8 cellular contexts compared by ENCODE assay signal in genomic region chr14:20610002-20610765, GRCh38. TPM values are rescaled to one million over a fixed set of nuclear protein-coding genes. Genes with fewer than 3 reads are reported as not detected.
DNase-seq lines count a peak whose midpoint lies in the region; ATAC-seq, FAIRE-seq and TF ChIP-seq lines count a peak whose summit lies in the region.

No MANE protein-coding gene starts in this region.

- TF ChIP-seq CTCF in DND-41 (IDR thresholded peaks at IDR 0.05; ENCODE audit: borderline replicate concordance, extremely low read depth, low read length, poor library complexity, severe bottlenecking) = no peak

- peak; percentile 76 for DNase-seq in DND-41
- DNase-seq in Jurkat, Clone E6-1 (ENCODE audit: low read depth, low spot score) = peak; percentile 71
- DNase-seq in RCC 7860 (ENCODE audit: low spot score) = peak; percentile 79
- peak; percentile 62 for DNase-seq in activated T-helper 1 cell treated with anti-CD3 and anti-CD28 coated beads, Interleukin-12 subunit alpha, Interleukin-12 subunit beta, Interleukin-2, Interleukin-4 antibody, amounts not matched to agents 30 ng/mL and 10 ng/mL and 1 ng/mL, durations not matched to agents 14 hours and 24 hours and 36 hours (ENCODE audit: low spot score)
- DNase-seq in fibroblast of peridontal ligament (ENCODE audit: extremely low read depth) = peak; percentile 82
- peak; percentile 46 to 80 (median 72) for DNase-seq in naive thymus-derived CD4-positive, alpha-beta T cell

- H3K9me3 ChIP-seq in DND-41 (ENCODE audit: insufficient read depth, low read length, severe bottlenecking) = no peaks in the 10 kb centered on the region
- H3K9me3 ChIP-seq in naive thymus-derived CD4-positive, alpha-beta T cell (ENCODE audit: control insufficient read depth in 2 of 3, low read length in 3 of 3) = no peaks in the 10 kb centered on the region

- H2AFZ ChIP-seq in DND-41 (ENCODE audit: low read depth, low read length) = peak overlapping the region; percentile 80

- peak overlapping the region; percentile 53 for H3K9ac ChIP-seq in DND-41 (ENCODE audit: low read depth, low read length)

- FAIRE-seq in RCC 7860 (lab: Jason Lieb, UNC) = no peak

- H3K79me2 ChIP-seq in DND-41 (ENCODE audit: insufficient read depth, low read length) = no peaks in the 10 kb centered on the region

- H3K9me3 Mint-ChIP-seq in activated T-helper 1 cell treated with anti-CD3 and anti-CD28 coated beads, Interleukin-12 subunit alpha, Interleukin-12 subunit beta, Interleukin-2, Interleukin-4 antibody, amounts not matched to agents 30 ng/mL and 10 ng/mL and 1 ng/mL, durations not matched to agents 14 hours and 24 hours and 36 hours = no peaks in the 10 kb centered on the region
- H3K9me3 Mint-ChIP-seq in naive thymus-derived CD4-positive, alpha-beta T cell = no peaks in the 10 kb centered on the region
- no peaks in the 10 kb centered on the region for H3K9me3 Mint-ChIP-seq in stimulated activated memory B cell treated with anti-CD40 and anti-IgM and Interleukin-4, amounts not matched to agents 10 μg/mL and 1 μg/mL and 100 μg/mL, for 72 hours

- POLR2A ChIA-PET in naive thymus-derived CD4-positive, alpha-beta T cell (lab: Charles Lee) = interaction anchor here (0.8 to 4.9 kb wide), 13 partner anchors 21 to 283 kb away, joined by 3 to 26 read pairs (median 5); partner anchors contain the start of genes APEX1, CCNB1IP1, PARP2 and PIP4P1

- peak overlapping the region; percentile 25 to 65; a peak in 3 of 4 replicates for H3K4me3 ChIP-seq in DND-41 (ENCODE audit: low read depth in 1 of 2, low read length in 2 of 2)
- peak overlapping the region; percentile 80 for H3K4me3 ChIP-seq in Jurkat, Clone E6-1 (ENCODE audit: low read length)
- peak overlapping the region; percentile 68 for H3K4me3 ChIP-seq in naive thymus-derived CD4-positive, alpha-beta T cell (ENCODE audit: low read length)

- H3K4me2 ChIP-seq in DND-41 (ENCODE audit: insufficient read depth, low read length) = peak overlapping the region; percentile 88

- H3K4me1 Mint-ChIP-seq in activated T-helper 1 cell treated with anti-CD3 and anti-CD28 coated beads, Interleukin-12 subunit alpha, Interleukin-12 subunit beta, Interleukin-2, Interleukin-4 antibody, amounts not matched to agents 30 ng/mL and 10 ng/mL and 1 ng/mL, durations not matched to agents 14 hours and 24 hours and 36 hours (ENCODE audit: low read depth) = no peaks in the 10 kb centered on the region
- peaks cover 0 to 13% (median 0%) of the 10 kb centered on the region in 7 donors for H3K4me1 Mint-ChIP-seq in naive thymus-derived CD4-positive, alpha-beta T cell
- peaks cover 12% of the 10 kb centered on the region for H3K4me1 Mint-ChIP-seq in stimulated activated memory B cell treated with anti-CD40 and anti-IgM and Interleukin-4, amounts not matched to agents 10 μg/mL and 1 μg/mL and 100 μg/mL, for 72 hours

- intact Hi-C loops in activated T-helper 1 cell treated with anti-CD3 and anti-CD28 coated beads, Interleukin-12 subunit alpha, Interleukin-12 subunit beta, Interleukin-2, Interleukin-4 antibody, amounts not matched to agents 30 ng/mL and 10 ng/mL and 1 ng/mL, durations not matched to agents 14 hours and 24 hours and 36 hours (cut with micrococcal nuclease) = loop anchor here (5.0 kb wide), 3 partner anchors 172 to 382 kb away; partner anchors contain the start of gene RNASE6
- intact Hi-C loops in naive thymus-derived CD4-positive, alpha-beta T cell (cut with micrococcal nuclease) = loop anchor here (1.0 to 5.0 kb wide), 5 partner anchors 42 to 772 kb away; partner anchors contain the start of genes PNP (in 1 of the 2) and SUPT16H (in 1 of the 2)

- peaks cover 11% of the 10 kb centered on the region for H3K27me3 ChIP-seq in DND-41 (ENCODE audit: insufficient read depth, low read length, poor library complexity)
- H3K27me3 ChIP-seq in naive thymus-derived CD4-positive, alpha-beta T cell (ENCODE audit: control insufficient read depth in 2 of 2, insufficient read depth in 2 of 2, low read length in 2 of 2) = no peaks in the 10 kb centered on the region

- no peaks in the 10 kb centered on the region for H3K27me3 Mint-ChIP-seq in activated T-helper 1 cell treated with anti-CD3 and anti-CD28 coated beads, Interleukin-12 subunit alpha, Interleukin-12 subunit beta, Interleukin-2, Interleukin-4 antibody, amounts not matched to agents 30 ng/mL and 10 ng/mL and 1 ng/mL, durations not matched to agents 14 hours and 24 hours and 36 hours (ENCODE audit: insufficient read depth)
- no peaks in the 10 kb centered on the region for H3K27me3 Mint-ChIP-seq in naive thymus-derived CD4-positive, alpha-beta T cell
- no peaks in the 10 kb centered on the region for H3K27me3 Mint-ChIP-seq in stimulated activated memory B cell treated with anti-CD40 and anti-IgM and Interleukin-4, amounts not matched to agents 10 μg/mL and 1 μg/mL and 100 μg/mL, for 72 hours

- peak; percentile 15; the same call in 2 of the 3 replicates for ATAC-seq in DND-41 (ENCODE audit: insufficient read depth, low read depth)
- ATAC-seq in naive thymus-derived CD4-positive, alpha-beta T cell = peak; percentile 36
- peak; percentile 52 for ATAC-seq in stimulated activated memory B cell treated with anti-CD40 and anti-IgM and Interleukin-4, amounts not matched to agents 10 μg/mL and 1 μg/mL and 100 μg/mL, for 72 hours
- ATAC-seq in GM19324 (IDR thresholded peaks at IDR 0.05; ENCODE audit: low FRiP score, unreplicated experiment) = no peak

- CTCF ChIA-PET in naive thymus-derived CD4-positive, alpha-beta T cell (lab: Charles Lee) = interaction anchor here (0.6 to 7.2 kb wide), 17 partner anchors 12 to 298 kb away, joined by 3 to 104 read pairs (median 5); partner anchors contain the start of genes ANG, PARP2 and TEP1

- no peak overlapping the region for H3K27ac ChIP-seq in DND-41 (ENCODE audit: low read length)
- H3K27ac ChIP-seq in naive thymus-derived CD4-positive, alpha-beta T cell (ENCODE audit: low read depth, low read length) = peak overlapping the region; percentile 41

- peaks cover 62% of the 10 kb centered on the region for H3K4me1 ChIP-seq in DND-41 (ENCODE audit: insufficient read depth, low read length)
- peaks cover 20 to 29% of the 10 kb centered on the region in 2 donors for H3K4me1 ChIP-seq in naive thymus-derived CD4-positive, alpha-beta T cell (ENCODE audit: control insufficient read depth in 2 of 2, insufficient read depth in 2 of 2, low read length in 2 of 2)

- no peak overlapping the region for H3K4me3 Mint-ChIP-seq in activated T-helper 1 cell treated with anti-CD3 and anti-CD28 coated beads, Interleukin-12 subunit alpha, Interleukin-12 subunit beta, Interleukin-2, Interleukin-4 antibody, amounts not matched to agents 30 ng/mL and 10 ng/mL and 1 ng/mL, durations not matched to agents 14 hours and 24 hours and 36 hours
- no peak overlapping the region for H3K4me3 Mint-ChIP-seq in naive thymus-derived CD4-positive, alpha-beta T cell
- H3K4me3 Mint-ChIP-seq in stimulated activated memory B cell treated with anti-CD40 and anti-IgM and Interleukin-4, amounts not matched to agents 10 μg/mL and 1 μg/mL and 100 μg/mL, for 72 hours = no peak overlapping the region

- no peaks in the 10 kb centered on the region for H4K20me1 ChIP-seq in DND-41 (ENCODE audit: insufficient read depth, low read length)

- no peak overlapping the region for H3K27ac Mint-ChIP-seq in activated T-helper 1 cell treated with anti-CD3 and anti-CD28 coated beads, Interleukin-12 subunit alpha, Interleukin-12 subunit beta, Interleukin-2, Interleukin-4 antibody, amounts not matched to agents 30 ng/mL and 10 ng/mL and 1 ng/mL, durations not matched to agents 14 hours and 24 hours and 36 hours
- H3K27ac Mint-ChIP-seq in naive thymus-derived CD4-positive, alpha-beta T cell = no peak overlapping the region
- H3K27ac Mint-ChIP-seq in stimulated activated memory B cell treated with anti-CD40 and anti-IgM and Interleukin-4, amounts not matched to agents 10 μg/mL and 1 μg/mL and 100 μg/mL, for 72 hours = no peak overlapping the region

- H3K36me3 ChIP-seq in DND-41 (ENCODE audit: insufficient read depth, low read length) = no peaks in the 10 kb centered on the region
- no peaks in the 10 kb centered on the region for H3K36me3 ChIP-seq in naive thymus-derived CD4-positive, alpha-beta T cell (ENCODE audit: control insufficient read depth in 2 of 3, insufficient read depth in 3 of 3, low read length in 3 of 3)

- H3K36me3 Mint-ChIP-seq in activated T-helper 1 cell treated with anti-CD3 and anti-CD28 coated beads, Interleukin-12 subunit alpha, Interleukin-12 subunit beta, Interleukin-2, Interleukin-4 antibody, amounts not matched to agents 30 ng/mL and 10 ng/mL and 1 ng/mL, durations not matched to agents 14 hours and 24 hours and 36 hours (ENCODE audit: low read depth) = no peaks in the 10 kb centered on the region
- H3K36me3 Mint-ChIP-seq in naive thymus-derived CD4-positive, alpha-beta T cell = no peaks in the 10 kb centered on the region
- H3K36me3 Mint-ChIP-seq in stimulated activated memory B cell treated with anti-CD40 and anti-IgM and Interleukin-4, amounts not matched to agents 10 μg/mL and 1 μg/mL and 100 μg/mL, for 72 hours = no peaks in the 10 kb centered on the region

RNA-seq across cellular contexts. Expression of gene RNASE12, which starts 19.0 kb away (rescaled TPM):
- polyA plus RNA-seq in Jurkat, Clone E6-1 (2012; ENCODE audit: insufficient read depth, insufficient read length) = not detected
- total RNA-seq in activated T-helper 1 cell treated with anti-CD3 and anti-CD28 coated beads, Interleukin-12 subunit alpha, Interleukin-12 subunit beta, Interleukin-2, Interleukin-4 antibody, amounts not matched to agents 30 ng/mL and 10 ng/mL and 1 ng/mL, durations not matched to agents 14 hours and 24 hours and 36 hours = not detected in 2 replicates
- not detected for total RNA-seq in naive thymus-derived CD4-positive, alpha-beta T cell
- not detected for polyA plus RNA-seq in naive thymus-derived CD4-positive, alpha-beta T cell

RNA-seq across cellular contexts. Expression of gene RNASE11, which starts 22.4 kb away (rescaled TPM):
- polyA plus RNA-seq in Jurkat, Clone E6-1 (2012; ENCODE audit: insufficient read depth, insufficient read length) = not detected
- not detected in 2 replicates for total RNA-seq in activated T-helper 1 cell treated with anti-CD3 and anti-CD28 coated beads, Interleukin-12 subunit alpha, Interleukin-12 subunit beta, Interleukin-2, Interleukin-4 antibody, amounts not matched to agents 30 ng/mL and 10 ng/mL and 1 ng/mL, durations not matched to agents 14 hours and 24 hours and 36 hours
- total RNA-seq in naive thymus-derived CD4-positive, alpha-beta T cell = not detected
- polyA plus RNA-seq in naive thymus-derived CD4-positive, alpha-beta T cell = not detected

RNA-seq across cellular contexts. Expression of gene OR6S1, which starts 31.3 kb away (rescaled TPM):
- polyA plus RNA-seq in Jurkat, Clone E6-1 (2012; ENCODE audit: insufficient read depth, insufficient read length) = not detected
- total RNA-seq in activated T-helper 1 cell treated with anti-CD3 and anti-CD28 coated beads, Interleukin-12 subunit alpha, Interleukin-12 subunit beta, Interleukin-2, Interleukin-4 antibody, amounts not matched to agents 30 ng/mL and 10 ng/mL and 1 ng/mL, durations not matched to agents 14 hours and 24 hours and 36 hours = not detected in 2 replicates
- total RNA-seq in naive thymus-derived CD4-positive, alpha-beta T cell = not detected
- polyA plus RNA-seq in naive thymus-derived CD4-positive, alpha-beta T cell = not detected

RNA-seq across cellular contexts. Expression of gene RNASE9, which starts 49.3 kb away (rescaled TPM):
- not detected for polyA plus RNA-seq in Jurkat, Clone E6-1 (2012; ENCODE audit: insufficient read depth, insufficient read length)
- total RNA-seq in activated T-helper 1 cell treated with anti-CD3 and anti-CD28 coated beads, Interleukin-12 subunit alpha, Interleukin-12 subunit beta, Interleukin-2, Interleukin-4 antibody, amounts not matched to agents 30 ng/mL and 10 ng/mL and 1 ng/mL, durations not matched to agents 14 hours and 24 hours and 36 hours = not detected in 2 replicates
- not detected for total RNA-seq in naive thymus-derived CD4-positive, alpha-beta T cell
- not detected for polyA plus RNA-seq in naive thymus-derived CD4-positive, alpha-beta T cell
